In genomic region chr12:113075137-113075683, GRCh38 we compare ENCODE assay signal across 10 cellular contexts. TPM values are rescaled to one million over a fixed set of nuclear protein-coding genes. Genes with fewer than 3 reads are reported as not detected.
A peak's percentile ranks its signal among the peaks of the same experiment; 100 is the strongest.
DNase-seq lines count a peak whose midpoint lies in the region; ATAC-seq lines count a peak whose summit lies in the region.
"Had no signal": no experiment of that assay in that cellular context is flagged by ENCODE, and none has a peak within 500 bp of the region (broad histone marks: within the 10 kb centered on the region; RNA-seq: fewer than 3 reads in every experiment).

No MANE protein-coding gene starts in this region.

- H3K27me3 ChIP-seq in right cardiac atrium (ENCODE audit: control insufficient read depth, insufficient read depth), result no peaks in the 10 kb centered on the region

- H3K27ac ChIP-seq in right cardiac atrium (ENCODE audit: low read length), result no peak overlapping the region
- H3K27ac ChIP-seq: epithelial cell of prostate had no signal

- DNase-seq in activated T-cell treated with anti-CD3 and anti-CD28 coated beads, Interleukin-2, amount 50 U/mL, for 24 hours, result no peak
- DNase-seq in activated T-cell treated with anti-CD3 and anti-CD28 coated beads, Interleukin-2, amount 50 U/mL, for 48 hours, result no peak
- DNase-seq in posterior vena cava (ENCODE audit: low spot score) (peak; percentile 44), hypothalamus (lab: John Stamatoyannopoulos, UW) (no peak), posterior cingulate gyrus (no peak), right cardiac atrium (no peak)

- peaks cover 2% of the 10 kb centered on the region for H3K4me1 ChIP-seq in right cardiac atrium (ENCODE audit: control insufficient read depth, insufficient read depth, low read length)

- H3K27ac Mint-ChIP-seq in activated T-cell treated with anti-CD3 and anti-CD28 coated beads, Interleukin-2, amount 50 U/mL, for 24 hours, result peak overlapping the region; percentile 69
- H3K27ac Mint-ChIP-seq: activated T-helper 1 cell treated with anti-CD3 and anti-CD28 coated beads, Interleukin-12 subunit alpha, Interleukin-12 subunit beta, Interleukin-2, Interleukin-4 antibody, amounts not matched to agents 30 ng/mL and 10 ng/mL and 1 ng/mL, durations not matched to agents 14 hours and 24 hours and 36 hours had no signal

- intact Hi-C loops in posterior vena cava (cut with DNase I) (loop anchor here in 1 of 2 donors (2.0 kb wide), 1 partner anchor 32 kb away; no protein-coding TSS in a partner anchor), posterior cingulate gyrus (cut with DNase I) (no loop called here), right cardiac atrium (cut with DNase I) (no loop called here)

- WGBS in right cardiac atrium, result 74% methylated on average over 6 of the region's 6 CpGs

- H3K36me3 Mint-ChIP-seq in activated T-cell treated with anti-CD3 and anti-CD28 coated beads, Interleukin-2, amount 50 U/mL, for 24 hours (ENCODE audit: low read depth), result peaks cover 3% of the 10 kb centered on the region

- H3K4me1 Mint-ChIP-seq in activated T-cell treated with anti-CD3 and anti-CD28 coated beads, Interleukin-2, amount 50 U/mL, for 24 hours (ENCODE audit: low read depth), result peaks cover 46% of the 10 kb centered on the region

- no peaks in the 10 kb centered on the region for H3K27me3 Mint-ChIP-seq in activated T-cell treated with anti-CD3 and anti-CD28 coated beads, Interleukin-2, amount 50 U/mL, for 24 hours

- no peaks in the 10 kb centered on the region for H3K9me3 Mint-ChIP-seq in activated T-cell treated with anti-CD3 and anti-CD28 coated beads, Interleukin-2, amount 50 U/mL, for 24 hours
- H3K9me3 Mint-ChIP-seq: activated T-helper 1 cell treated with anti-CD3 and anti-CD28 coated beads, Interleukin-12 subunit alpha, Interleukin-12 subunit beta, Interleukin-2, Interleukin-4 antibody, amounts not matched to agents 30 ng/mL and 10 ng/mL and 1 ng/mL, durations not matched to agents 14 hours and 24 hours and 36 hours had no signal

- ATAC-seq in GM21529 (IDR thresholded peaks at IDR 0.05; ENCODE audit: unreplicated experiment) (peak; percentile 89), HG03439 (IDR thresholded peaks at IDR 0.05; ENCODE audit: unreplicated experiment) (peak; percentile 89), right cardiac atrium (no peak)

- H3K4me3 Mint-ChIP-seq in activated T-cell treated with anti-CD3 and anti-CD28 coated beads, Interleukin-2, amount 50 U/mL, for 24 hours, result no peak overlapping the region
- H3K4me3 Mint-ChIP-seq: activated T-helper 1 cell treated with anti-CD3 and anti-CD28 coated beads, Interleukin-12 subunit alpha, Interleukin-12 subunit beta, Interleukin-2, Interleukin-4 antibody, amounts not matched to agents 30 ng/mL and 10 ng/mL and 1 ng/mL, durations not matched to agents 14 hours and 24 hours and 36 hours had no signal

- H3K9me3 ChIP-seq in right cardiac atrium (ENCODE audit: control insufficient read depth, low read length), result no peaks in the 10 kb centered on the region

- no peak overlapping the region for H3K4me3 ChIP-seq in right cardiac atrium (ENCODE audit: low read length)

RNA-seq across cellular contexts. Expression of gene DTX1, which starts 18.7 kb away (rescaled TPM):
- total RNA-seq in posterior vena cava (1 to 10 TPM; 4.5 to 6.3 TPM), right cardiac atrium (1 to 10 TPM; 2.0 to 4.9 (median 3.9) TPM)
- polyA plus RNA-seq in right cardiac atrium, result 1.2 TPM

Comparison
In these comparisons a context has a peak if more than half of its experiments do, and no peak if none do; other contexts are left out.
1. ATAC-seq: peak in GM21529 (single experiment) and HG03439 (single experiment); none in right cardiac atrium (0 of 2).